ENCODE assay signal across 10 cellular contexts in the genomic region with DNA sequence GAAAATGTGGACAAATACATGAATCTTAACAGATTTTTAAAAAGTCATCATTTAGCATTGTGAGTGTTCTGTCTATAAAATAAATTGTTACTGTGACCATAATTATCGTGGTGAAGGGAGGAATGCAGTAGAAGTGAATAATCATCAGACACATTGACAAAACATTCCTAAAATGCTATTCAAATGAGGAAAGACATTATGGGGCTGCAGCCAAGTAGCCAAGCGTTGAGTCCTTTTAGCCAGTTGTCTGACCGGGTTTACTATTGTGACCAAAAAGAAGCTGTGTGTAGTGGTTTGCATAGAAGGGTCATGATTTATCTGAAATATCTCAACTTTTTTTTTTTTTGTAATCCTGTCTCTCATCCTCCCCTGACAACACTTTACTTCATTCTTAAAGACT. TPM values are rescaled to one million over a fixed set of nuclear protein-coding genes. Genes with fewer than 3 reads are reported as not detected.
DNase-seq lines count a peak whose midpoint lies in the region; FAIRE-seq and TF ChIP-seq lines count a peak whose summit lies in the region.
"Had no signal": no experiment of that assay in that cellular context is flagged by ENCODE, and none has a peak within 500 bp of the region (broad histone marks: within the 10 kb centered on the region; RNA-seq: fewer than 3 reads in every experiment).

No MANE protein-coding gene starts in this region.

- peaks cover 5% of the 10 kb centered on the region for H3K79me1 ChIP-seq in mesendoderm (ENCODE audit: low read length)

- no peak for TF ChIP-seq POLR2A in endothelial cell of umbilical vein (IDR thresholded peaks at IDR 0.05; ENCODE audit: low read depth, low read length)

- H2AK5ac ChIP-seq in mesendoderm (ENCODE audit: low read length) = no peak overlapping the region

- peak overlapping the region; percentile 74 for H3K9ac ChIP-seq in endothelial cell of umbilical vein (replicated peaks; ENCODE audit: extremely low read depth, insufficient read depth, low read length)
- no peak overlapping the region for H3K9ac ChIP-seq in mesendoderm (ENCODE audit: low read length)

- no peaks in the 10 kb centered on the region for H3K9me3 ChIP-seq in MG63
- H3K9me3 ChIP-seq in endothelial cell of umbilical vein (replicated peaks; ENCODE audit: control insufficient read depth, insufficient read depth, low read length) = no peaks in the 10 kb centered on the region

- H3K4me1 ChIP-seq in endothelial cell of umbilical vein (ENCODE audit: control insufficient read depth, extremely low read depth, insufficient read depth, low read length) = peaks cover 16% of the 10 kb centered on the region
- peaks cover 4% of the 10 kb centered on the region for H3K4me1 ChIP-seq in mesendoderm (ENCODE audit: control insufficient read depth, low read depth, low read length)

- peaks cover 70% of the 10 kb centered on the region for H3K79me2 ChIP-seq in endothelial cell of umbilical vein (ENCODE audit: control insufficient read depth, insufficient read depth, low read length)
- peaks cover 63% of the 10 kb centered on the region for H3K79me2 ChIP-seq in mesendoderm (ENCODE audit: control insufficient read depth, insufficient read depth, low read length)

- no peaks in the 10 kb centered on the region for H3K27me3 ChIP-seq in MG63
- H3K27me3 ChIP-seq in endothelial cell of umbilical vein (ENCODE audit: control insufficient read depth in 2 of 2, insufficient read depth in 2 of 2, low read length in 2 of 2) = no peaks in the 10 kb centered on the region
- no peaks in the 10 kb centered on the region for H3K27me3 ChIP-seq in mesendoderm (ENCODE audit: insufficient read depth, low read length, poor library complexity)

- no peak overlapping the region for H4K8ac ChIP-seq in mesendoderm (ENCODE audit: low read depth, low read length)

- H3K4me2 ChIP-seq in endothelial cell of umbilical vein (ENCODE audit: insufficient read depth, low read length) (peak overlapping the region; percentile 65), mesendoderm (ENCODE audit: low read length) (peak overlapping the region; percentile 3)

- 0 out of 2 replicates have a peak overlapping the region, but pooled peaks have one; percentile 3 for H3K4me3 ChIP-seq in MG63
- no peak overlapping the region for H3K4me3 ChIP-seq in endothelial cell of umbilical vein (replicated peaks in 1 of 3; ENCODE audit: insufficient read depth in 1 of 3, low read depth in 1 of 3, low read length in 3 of 3)
- H3K4me3 ChIP-seq in mesendoderm (ENCODE audit: low read length) = no peak overlapping the region

- H2BK15ac ChIP-seq in mesendoderm (replicated peaks; ENCODE audit: low read depth) = no peak overlapping the region

- H3K18ac ChIP-seq in mesendoderm (ENCODE audit: low read length) = no peak overlapping the region

- H3K56ac ChIP-seq in mesendoderm (ENCODE audit: low read length) = no peak overlapping the region

- no peak overlapping the region for H3K23ac ChIP-seq in mesendoderm (ENCODE audit: low read length)

- H3K36me3 ChIP-seq in MG63 (no peaks in the 10 kb centered on the region), endothelial cell of umbilical vein (ENCODE audit: control insufficient read depth in 2 of 2, extremely low read depth in 1 of 2, insufficient read depth in 2 of 2, low read length in 2 of 2) (no peaks in the 10 kb centered on the region), mesendoderm (ENCODE audit: control insufficient read depth, insufficient read depth, low read length) (no peaks in the 10 kb centered on the region)

- POLR2A ChIA-PET in endothelial cell of umbilical vein (lab: Charles Lee) = interaction anchor here (1.0 kb wide), 1 partner anchor 20 kb away, joined by 4 read pairs; the partner anchor contains the start of gene WWC2

- no peak overlapping the region for H4K5ac ChIP-seq in mesendoderm (ENCODE audit: low read length)

- DNase-seq in AG08395 (ENCODE audit: low spot score) (peak; percentile 91), MG63 (peak; percentile 71), endothelial cell of umbilical vein (ENCODE audit: low read depth, low spot score) (peak; percentile 73), mesendoderm (peak; percentile 90), nucleus accumbens (lab: John Stamatoyannopoulos, UW) (no peak)
- DNase-seq in activated effector memory CD4-positive, alpha-beta T cell treated with Interleukin-2 at 50 U/mL for 16 hours = no peak
- no peak for DNase-seq in stimulated activated CD4-positive, alpha-beta T cell treated with anti-CD3 and anti-CD28 coated beads, Interleukin-4, amount 100 ng/mL, for 24 hours
- DNase-seq in activated T-cell treated with anti-CD3 and anti-CD28 coated beads, Interleukin-2, amount 50 U/mL, for 1 hour = no peak
- DNase-seq: CD4-positive, alpha-beta T cell; NK-92 treated with Interleukin-12 subunit alpha and Interleukin-12 subunit beta, amount 100 ng/mL, for 24 hours had no signal

- no peak overlapping the region for H2BK120ac ChIP-seq in mesendoderm (ENCODE audit: low read depth, low read length)

- no CpG with 5 or more reads among the region's 3 CpGs for WGBS in mesendoderm (ENCODE audit: extremely low coverage, insufficient coverage, low lambda C conversion rate)

- CTCF ChIA-PET in endothelial cell of umbilical vein (lab: Charles Lee) = interaction anchor here (1.0 to 1.4 kb wide), 2 partner anchors 11 to 52 kb away, joined by 3 read pairs; no protein-coding TSS in a partner anchor

- H3K9me1 ChIP-seq in endothelial cell of umbilical vein (replicated peaks; ENCODE audit: control insufficient read depth, extremely low read depth, insufficient read depth, low read length) = no peaks in the 10 kb centered on the region

- H3K27ac ChIP-seq in endothelial cell of umbilical vein (ENCODE audit: insufficient read depth, low read depth, low read length) (peak overlapping the region; percentile 73), mesendoderm (ENCODE audit: low read depth, low read length) (no peak overlapping the region)

- H2BK5ac ChIP-seq in mesendoderm (ENCODE audit: low read length) = no peak overlapping the region

- intact Hi-C loops in endothelial cell of umbilical vein (cut with micrococcal nuclease) = loop anchor here (1.0 to 2.0 kb wide), 2 partner anchors 19 to 54 kb away; partner anchors contain the start of gene WWC2

- peaks cover 6% of the 10 kb centered on the region for H4K20me1 ChIP-seq in endothelial cell of umbilical vein (replicated peaks; ENCODE audit: control insufficient read depth, extremely low read depth, insufficient read depth, low read length)

- no peak overlapping the region for H2AFZ ChIP-seq in endothelial cell of umbilical vein (ENCODE audit: low read depth, low read length)

- TF ChIP-seq CTCF in endothelial cell of umbilical vein (IDR thresholded peaks at IDR 0.05; ENCODE audit: extremely low read depth in 1 of 2, insufficient read depth in 1 of 2, low read depth in 1 of 2, low read length in 2 of 2) = no peak

- no peak overlapping the region for H3K4ac ChIP-seq in mesendoderm (ENCODE audit: low read depth, low read length)

- no TSS peak for BruUV-seq in endothelial cell of umbilical vein (replicated peaks; lab: Mats Ljungman, UMichigan)

- FAIRE-seq in endothelial cell of umbilical vein (lab: Jason Lieb, UNC) = peak; percentile 83

- dilution Hi-C loops in endothelial cell of umbilical vein (cut with MboI; ENCODE audit: extremely low pct_ligation_motif_present, low sequenced_read_pairs) = no loop called here

TF ChIP-seq in endothelial cell of umbilical vein, 7 proteins besides CTCF, POLR2A, EP300 and RAD21:
- TF ChIP-seq JUN (IDR thresholded peaks at IDR 0.05; ENCODE audit: borderline replicate concordance, insufficient read depth, insufficient read length, low read depth) = peak; percentile 53
- no peak for TF ChIP-seq POLR2AphosphoS5 (IDR thresholded peaks at IDR 0.05; ENCODE audit: insufficient read depth, low read depth, low read length)

RNA-seq across cellular contexts. Expression of gene WWC2, which starts 19.5 kb away (rescaled TPM):
- 11.4 and 16.0 TPM in 2 replicates for total RNA-seq in MG63 (2014; rRNA removed; shearing (Covaris generic); ENCODE audit: low replicate concordance)
- total RNA-seq in endothelial cell of umbilical vein = 51.8 and 52.2 TPM in 2 replicates
- 10.2 and 12.9 TPM in 2 replicates for polyA plus RNA-seq in endothelial cell of umbilical vein
- polyA plus RNA-seq in endothelial cell of umbilical vein (2011; cell fraction: cytosol; rRNA removed) = 19.8 and 21.2 TPM in 2 replicates
- polyA plus RNA-seq in endothelial cell of umbilical vein (2011; cell fraction: nucleus; rRNA removed) = 55.1 and 67.9 TPM in 2 replicates
- polyA plus RNA-seq in endothelial cell of umbilical vein (2012) = 26.4 and 29.7 TPM in 2 replicates
- 33.4 and 40.1 TPM in 2 replicates for polyA minus RNA-seq in endothelial cell of umbilical vein
- polyA minus RNA-seq in endothelial cell of umbilical vein (2011; cell fraction: cytosol; rRNA and poly(A)+ RNA removed) = 9.4 TPM
- polyA minus RNA-seq in endothelial cell of umbilical vein (2011; cell fraction: nucleus; rRNA and poly(A)+ RNA removed) = 58.5 and 83.7 TPM in 2 replicates
- polyA plus RNA-seq in mesendoderm (2013, experiment 1 of 2) = 44.3 TPM
- 44.8 TPM for polyA plus RNA-seq in mesendoderm (2013, experiment 2 of 2)

Comparison
In these comparisons a context has a peak if more than half of its experiments do, and no peak if none do; other contexts are left out.
1. DNase-seq: peak in AG08395 (single experiment), MG63 (single experiment), endothelial cell of umbilical vein (single experiment) and mesendoderm (single experiment); none in activated effector memory CD4-positive, alpha-beta T cell treated with Interleukin-2 at 50 U/mL for 16 hours (single experiment), nucleus accumbens (0 of 56), stimulated activated CD4-positive, alpha-beta T cell treated with anti-CD3 and anti-CD28 coated beads, Interleukin-4, amount 100 ng/mL, for 24 hours (single experiment) and activated T-cell treated with anti-CD3 and anti-CD28 coated beads, Interleukin-2, amount 50 U/mL, for 1 hour (single experiment).